ENCODE assay signal across 11 cellular contexts in the genomic region with DNA sequence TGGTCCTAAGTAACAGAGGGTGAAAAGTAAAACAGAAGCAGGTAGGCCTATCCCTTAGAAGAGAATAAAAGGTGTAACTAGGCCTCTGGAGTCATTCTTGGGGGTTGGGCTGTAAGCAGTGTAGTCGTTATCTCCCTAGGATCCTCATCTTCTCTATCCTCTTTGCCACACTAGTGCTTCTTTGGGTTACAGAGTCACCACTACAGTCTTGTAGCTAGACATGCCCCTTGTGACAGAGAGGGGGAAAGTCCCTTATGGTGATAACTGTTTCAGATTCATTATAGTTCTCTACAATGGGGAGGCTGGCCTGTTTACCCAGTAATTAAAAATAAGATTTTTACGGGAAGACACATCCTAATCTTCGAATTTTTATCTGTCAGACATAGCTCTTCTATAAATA. TPM values are rescaled to one million over a fixed set of nuclear protein-coding genes. Genes with fewer than 3 reads are reported as not detected.
A peak's percentile ranks its signal among the peaks of the same experiment; 100 is the strongest.
DNase-seq lines count a peak whose midpoint lies in the region; ATAC-seq, FAIRE-seq and TF ChIP-seq lines count a peak whose summit lies in the region.
"Had no signal": no experiment of that assay in that cellular context is flagged by ENCODE, and none has a peak within 500 bp of the region (broad histone marks: within the 10 kb centered on the region; RNA-seq: fewer than 3 reads in every experiment).

No MANE protein-coding gene starts in this region.

- H3K4me3 Mint-ChIP-seq in activated CD8-positive, alpha-beta T cell treated with anti-CD3 and anti-CD28 coated beads, Interleukin-2, amount 10 ng/mL, durations not matched to agents 7 days and 5 days: no peak overlapping the region

- H3K27ac Mint-ChIP-seq in activated CD8-positive, alpha-beta T cell treated with anti-CD3 and anti-CD28 coated beads, Interleukin-2, amount 10 ng/mL, durations not matched to agents 7 days and 5 days: no peak overlapping the region

- H3K4me3 ChIP-seq in coronary artery: no peak overlapping the region

- ATAC-seq in GM19324 (IDR thresholded peaks at IDR 0.05; ENCODE audit: low FRiP score, unreplicated experiment) (peak; percentile 81), HG02884 (IDR thresholded peaks at IDR 0.05; ENCODE audit: unreplicated experiment) (peak; percentile 90)
- peak; percentile 39 for ATAC-seq in activated CD8-positive, alpha-beta T cell treated with anti-CD3 and anti-CD28 coated beads, Interleukin-2, amount 10 ng/mL, durations not matched to agents 7 days and 5 days

- no peaks in the 10 kb centered on the region for H3K27me3 Mint-ChIP-seq in activated CD8-positive, alpha-beta T cell treated with anti-CD3 and anti-CD28 coated beads, Interleukin-2, amount 10 ng/mL, durations not matched to agents 7 days and 5 days (ENCODE audit: low read depth)

- in situ Hi-C loops in GM13977 (cut with MboI; ENCODE audit: low pct_unique_long_range_greater_than_20kb, low sequenced_read_pairs, unreplicated experiment): no loop called here

- H3K9me3 Mint-ChIP-seq in activated CD8-positive, alpha-beta T cell treated with anti-CD3 and anti-CD28 coated beads, Interleukin-2, amount 10 ng/mL, durations not matched to agents 7 days and 5 days (ENCODE audit: insufficient read depth): no peaks in the 10 kb centered on the region

- DNase-seq in GM13977 (ENCODE audit: low spot score) (peak; percentile 55), GOT3 (lab: John Stamatoyannopoulos, UW) (no peak), coronary artery (ENCODE audit: low spot score) (no peak), D721Med (ENCODE audit: insufficient read length, low spot score) (no peak)
- no peak for DNase-seq in activated CD8-positive, alpha-beta T cell treated with anti-CD3 and anti-CD28 coated beads, Interleukin-2, amount 10 ng/mL, durations not matched to agents 7 days and 5 days
- DNase-seq in effector CD4-positive, alpha-beta T cell: no peak
- DNase-seq: activated naive CD4-positive, alpha-beta T cell treated with Interleukin-2 at 50 U/mL for 16 hours; NCI-H1048; stimulated activated naive CD4-positive, alpha-beta T cell had no signal

- H3K36me3 Mint-ChIP-seq in activated CD8-positive, alpha-beta T cell treated with anti-CD3 and anti-CD28 coated beads, Interleukin-2, amount 10 ng/mL, durations not matched to agents 7 days and 5 days (ENCODE audit: low read depth): peaks cover 23% of the 10 kb centered on the region

- no peak for TF ChIP-seq CTCF in GM13977 (IDR thresholded peaks at IDR 0.05; ENCODE audit: extremely low read depth, insufficient read depth, missing control alignments)
- TF ChIP-seq CTCF in coronary artery (IDR thresholded peaks at IDR 0.05): no peak
- TF ChIP-seq CTCF in D721Med (IDR thresholded peaks at IDR 0.05; ENCODE audit: insufficient read depth, missing control alignments): no peak

- CTCF ChIA-PET in activated CD8-positive, alpha-beta T cell treated with anti-CD3 and anti-CD28 coated beads, Interleukin-2, amount 10 ng/mL, durations not matched to agents 7 days and 5 days (lab: Charles Lee): no interaction called here

- no peak for FAIRE-seq in D721Med (lab: Jason Lieb, UNC)

- H3K27ac ChIP-seq in coronary artery: no peak overlapping the region

- POLR2A ChIA-PET in activated CD8-positive, alpha-beta T cell treated with anti-CD3 and anti-CD28 coated beads, Interleukin-2, amount 10 ng/mL, durations not matched to agents 7 days and 5 days (lab: Charles Lee): no interaction called here

- no peaks in the 10 kb centered on the region for H3K4me1 Mint-ChIP-seq in activated CD8-positive, alpha-beta T cell treated with anti-CD3 and anti-CD28 coated beads, Interleukin-2, amount 10 ng/mL, durations not matched to agents 7 days and 5 days (ENCODE audit: low read depth)

RNA-seq across cellular contexts. Expression of a gene that starts 16.4 kb away (rescaled TPM):
- total RNA-seq in activated CD8-positive, alpha-beta T cell treated with anti-CD3 and anti-CD28 coated beads, Interleukin-2, amount 10 ng/mL, durations not matched to agents 7 days and 5 days: 10 to 100 TPM; 58.6 to 61.6 TPM

Comparison
In these comparisons a context has a peak if more than half of its experiments do, and no peak if none do; other contexts are left out.
1. ATAC-seq: peak in every context shown above with its lines; median percentile 90 in HG02884; 81 in GM19324; 39 in activated CD8-positive, alpha-beta T cell treated with anti-CD3 and anti-CD28 coated beads, Interleukin-2, amount 10 ng/mL, durations not matched to agents 7 days and 5 days.